27 cellular contexts compared by ENCODE assay signal in the genomic region with DNA sequence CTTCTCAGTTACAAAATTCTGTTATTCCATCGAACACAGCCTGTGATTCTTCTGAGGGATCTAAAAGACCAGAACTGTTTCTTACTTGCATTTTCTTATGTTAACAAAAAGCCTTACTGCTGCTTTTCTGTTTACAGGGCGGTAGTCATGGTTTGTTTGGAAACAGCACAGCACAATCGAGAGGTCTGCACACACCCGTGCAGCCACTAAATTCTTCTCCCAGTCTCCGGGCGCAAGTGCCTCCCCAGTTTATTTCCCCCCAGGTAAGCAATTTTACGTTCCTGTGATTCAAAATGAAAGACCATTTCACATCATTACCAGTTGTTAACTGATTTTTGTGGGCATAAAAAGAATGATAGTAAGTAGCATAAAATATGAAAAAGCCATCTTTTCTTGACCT.
DNase-seq lines count a peak whose midpoint lies in the region; ATAC-seq and TF ChIP-seq lines count a peak whose summit lies in the region.
"Had no signal": no experiment of that assay in that cellular context is flagged by ENCODE, and none has a peak within 500 bp of the region (broad histone marks: within the 10 kb centered on the region; RNA-seq: fewer than 3 reads in every experiment).

No MANE protein-coding gene starts in this region.

- no peak for TF ChIP-seq POLR2A in breast epithelium (IDR thresholded peaks at IDR 0.05)

- no peak for DNase-seq in activated CD4-positive, alpha-beta T cell treated with anti-CD3 and anti-CD28 coated beads, Interleukin-2, amount 10 ng/mL, durations not matched to agents 7 days and 5 days
- DNase-seq in activated CD4-positive, alpha-beta T cell treated with anti-CD3 and anti-CD28 coated beads for 4 hours: no peak
- peak in 1 of 3 donors; percentile 27 for DNase-seq in CD4-positive, CD25-positive, alpha-beta regulatory T cell
- DNase-seq in activated CD8-positive, alpha-beta T cell treated with anti-CD3 and anti-CD28 coated beads for 36 hours: no peak
- DNase-seq in effector memory CD8-positive, alpha-beta T cell: no peak
- no peak for DNase-seq in breast epithelium (ENCODE audit: low spot score in 2 of 2)
- DNase-seq: 8988T; activated CD4-positive, CD25-positive, alpha-beta regulatory T cell treated with anti-CD3 and anti-CD28 coated beads, Interleukin-2, amount 50 U/mL, for 72 hours; activated gamma-delta T cell; aorta; cortex of kidney; esophagus squamous epithelium; foreskin melanocyte; Kasumi-1; lower lobe of right lung; NCI-H1436 treated with DMSO at 0.1 percent for 48 hours; NCI-H446; NCI-H82; spleen; stimulated activated CD4-positive, alpha-beta T cell treated with anti-CD3 and anti-CD28 coated beads, Interleukin-4, amount 100 ng/mL, for 1 hour; stimulated activated naive B cell treated with anti-CD40 and anti-IgM and Interleukin-4, amounts not matched to agents 10 μg/mL and 1 μg/mL and 100 μg/mL, for 72 hours had no signal

- ATAC-seq in CD4-positive, CD25-positive, alpha-beta regulatory T cell (ENCODE audit: low read depth in 2 of 2): no peak
- ATAC-seq in activated CD8-positive, alpha-beta T cell treated with anti-CD3 and anti-CD28 coated beads for 36 hours: no peak
- ATAC-seq in effector memory CD8-positive, alpha-beta T cell (replicated peaks): no peak
- ATAC-seq in GM18517 (IDR thresholded peaks at IDR 0.05; ENCODE audit: unreplicated experiment) (no peak), HG03571 (IDR thresholded peaks at IDR 0.05; ENCODE audit: unreplicated experiment) (no peak)
- ATAC-seq: lower lobe of right lung; stimulated activated naive B cell treated with anti-CD40 and anti-IgM and Interleukin-4, amounts not matched to agents 10 μg/mL and 1 μg/mL and 100 μg/mL, for 72 hours had no signal

- peaks cover 52% of the 10 kb centered on the region for H3K4me1 ChIP-seq in CD4-positive, CD25-positive, alpha-beta regulatory T cell (ENCODE audit: control insufficient read depth, insufficient read depth, low read length, poor library complexity, severe bottlenecking)
- no peaks in the 10 kb centered on the region for H3K4me1 ChIP-seq in breast epithelium
- H3K4me1 ChIP-seq: lower lobe of right lung, parathyroid adenoma had no signal

- intact Hi-C loops in activated CD8-positive, alpha-beta T cell treated with anti-CD3 and anti-CD28 coated beads for 36 hours (cut with micrococcal nuclease): loop anchor here (10.0 kb wide), 1 partner anchor 59 kb away; the partner anchor contains the start of gene ADSL
- intact Hi-C loops in breast epithelium (cut with DNase I; ENCODE audit: low total_unique reads): no loop called here

- H3K36me3 Mint-ChIP-seq in activated CD4-positive, alpha-beta T cell treated with anti-CD3 and anti-CD28 coated beads, Interleukin-2, amount 10 ng/mL, durations not matched to agents 7 days and 5 days (ENCODE audit: low read depth): peaks cover 61% of the 10 kb centered on the region
- H3K36me3 Mint-ChIP-seq in CD4-positive, CD25-positive, alpha-beta regulatory T cell: peaks cover 56% of the 10 kb centered on the region
- peaks cover 37% of the 10 kb centered on the region for H3K36me3 Mint-ChIP-seq in activated CD8-positive, alpha-beta T cell treated with anti-CD3 and anti-CD28 coated beads for 36 hours (ENCODE audit: low read depth)
- H3K36me3 Mint-ChIP-seq in effector memory CD8-positive, alpha-beta T cell (ENCODE audit: insufficient read depth): peaks cover 43% of the 10 kb centered on the region

- peaks cover 53% of the 10 kb centered on the region for H3K4me1 Mint-ChIP-seq in activated CD4-positive, alpha-beta T cell treated with anti-CD3 and anti-CD28 coated beads, Interleukin-2, amount 10 ng/mL, durations not matched to agents 7 days and 5 days
- H3K4me1 Mint-ChIP-seq in CD4-positive, CD25-positive, alpha-beta regulatory T cell: peaks cover 41 to 66% (median 54%) of the 10 kb centered on the region in 4 donors
- H3K4me1 Mint-ChIP-seq in activated CD8-positive, alpha-beta T cell treated with anti-CD3 and anti-CD28 coated beads for 36 hours (ENCODE audit: low read depth): peaks cover 52% of the 10 kb centered on the region
- peaks cover 25 to 38% of the 10 kb centered on the region in 2 donors for H3K4me1 Mint-ChIP-seq in effector memory CD8-positive, alpha-beta T cell (ENCODE audit: low read depth in 2 of 2)

- POLR2A ChIA-PET in activated CD4-positive, alpha-beta T cell treated with anti-CD3 and anti-CD28 coated beads, Interleukin-2, amount 10 ng/mL, durations not matched to agents 7 days and 5 days (lab: Charles Lee): no interaction called here
- POLR2A ChIA-PET in activated CD8-positive, alpha-beta T cell treated with anti-CD3 and anti-CD28 coated beads for 36 hours (lab: Charles Lee): interaction anchor here (0.8 to 1.3 kb wide), 4 partner anchors 11 to 122 kb away, joined by 3 to 4 read pairs (median 3); no protein-coding TSS in a partner anchor

- H3K4me3 ChIP-seq in CD4-positive, CD25-positive, alpha-beta regulatory T cell (ENCODE audit: low read depth, low read length): peak overlapping the region; percentile 57
- H3K4me3 ChIP-seq in breast epithelium: no peak overlapping the region
- H3K4me3 ChIP-seq: cardiac muscle cell, esophagus squamous epithelium, lower lobe of right lung, right atrium auricular region, spleen had no signal

- H3K27me3 Mint-ChIP-seq in activated CD4-positive, alpha-beta T cell treated with anti-CD3 and anti-CD28 coated beads, Interleukin-2, amount 10 ng/mL, durations not matched to agents 7 days and 5 days: no peaks in the 10 kb centered on the region
- H3K27me3 Mint-ChIP-seq in CD4-positive, CD25-positive, alpha-beta regulatory T cell: no peaks in the 10 kb centered on the region
- no peaks in the 10 kb centered on the region for H3K27me3 Mint-ChIP-seq in activated CD8-positive, alpha-beta T cell treated with anti-CD3 and anti-CD28 coated beads for 36 hours
- H3K27me3 Mint-ChIP-seq in effector memory CD8-positive, alpha-beta T cell: no peaks in the 10 kb centered on the region
- H3K27me3 Mint-ChIP-seq: stimulated activated naive B cell treated with anti-CD40 and anti-IgM and Interleukin-4, amounts not matched to agents 10 μg/mL and 1 μg/mL and 100 μg/mL, for 72 hours had no signal

- H3K27ac ChIP-seq in CD4-positive, CD25-positive, alpha-beta regulatory T cell (ENCODE audit: insufficient read depth, low read length, poor library complexity, severe bottlenecking): peak overlapping the region; percentile 56
- H3K27ac ChIP-seq in breast epithelium: no peak overlapping the region
- H3K27ac ChIP-seq: esophagus squamous epithelium, lower lobe of right lung, parathyroid adenoma, right atrium auricular region, RWPE1, spleen had no signal

- H3K27me3 ChIP-seq in CD4-positive, CD25-positive, alpha-beta regulatory T cell (ENCODE audit: control insufficient read depth, insufficient read depth, low read length): no peaks in the 10 kb centered on the region
- H3K27me3 ChIP-seq in breast epithelium: no peaks in the 10 kb centered on the region
- H3K27me3 ChIP-seq: cardiac muscle cell, esophagus squamous epithelium, right atrium auricular region, spleen had no signal

- H3K4me3 Mint-ChIP-seq in activated CD4-positive, alpha-beta T cell treated with anti-CD3 and anti-CD28 coated beads, Interleukin-2, amount 10 ng/mL, durations not matched to agents 7 days and 5 days: no peak overlapping the region
- peak overlapping the region in 2 of 4 donors; percentile 26 to 39 for H3K4me3 Mint-ChIP-seq in CD4-positive, CD25-positive, alpha-beta regulatory T cell
- H3K4me3 Mint-ChIP-seq in activated CD8-positive, alpha-beta T cell treated with anti-CD3 and anti-CD28 coated beads for 36 hours: no peak overlapping the region
- no peak overlapping the region for H3K4me3 Mint-ChIP-seq in effector memory CD8-positive, alpha-beta T cell
- H3K4me3 Mint-ChIP-seq: stimulated activated naive B cell treated with anti-CD40 and anti-IgM and Interleukin-4, amounts not matched to agents 10 μg/mL and 1 μg/mL and 100 μg/mL, for 72 hours had no signal

- CTCF ChIA-PET in activated CD4-positive, alpha-beta T cell treated with anti-CD3 and anti-CD28 coated beads, Interleukin-2, amount 10 ng/mL, durations not matched to agents 7 days and 5 days (lab: Charles Lee): interaction anchor here (0.9 kb wide), 1 partner anchor 11 kb away, joined by 3 read pairs; no protein-coding TSS in a partner anchor
- CTCF ChIA-PET in activated CD8-positive, alpha-beta T cell treated with anti-CD3 and anti-CD28 coated beads for 36 hours (lab: Charles Lee): interaction anchor here (1.1 to 1.4 kb wide), 3 partner anchors 15 to 40 kb away, joined by 3 read pairs; no protein-coding TSS in a partner anchor

- H3K9me3 ChIP-seq in CD4-positive, CD25-positive, alpha-beta regulatory T cell (ENCODE audit: control insufficient read depth in 2 of 2, low read length in 2 of 2): no peaks in the 10 kb centered on the region
- no peaks in the 10 kb centered on the region for H3K9me3 ChIP-seq in breast epithelium
- H3K9me3 ChIP-seq: esophagus squamous epithelium, lower lobe of right lung, right atrium auricular region, spleen had no signal

- peak overlapping the region; percentile 42 for H3K27ac Mint-ChIP-seq in activated CD4-positive, alpha-beta T cell treated with anti-CD3 and anti-CD28 coated beads, Interleukin-2, amount 10 ng/mL, durations not matched to agents 7 days and 5 days
- H3K27ac Mint-ChIP-seq in CD4-positive, CD25-positive, alpha-beta regulatory T cell: peak overlapping the region; percentile 66 to 70 (median 70)
- H3K27ac Mint-ChIP-seq in activated CD8-positive, alpha-beta T cell treated with anti-CD3 and anti-CD28 coated beads for 36 hours: peak overlapping the region; percentile 63
- peak overlapping the region; percentile 49 to 98 for H3K27ac Mint-ChIP-seq in effector memory CD8-positive, alpha-beta T cell
- H3K27ac Mint-ChIP-seq: stimulated activated naive B cell treated with anti-CD40 and anti-IgM and Interleukin-4, amounts not matched to agents 10 μg/mL and 1 μg/mL and 100 μg/mL, for 72 hours had no signal

- H3K36me3 ChIP-seq in CD4-positive, CD25-positive, alpha-beta regulatory T cell (ENCODE audit: control insufficient read depth, insufficient read depth, low read length): peaks cover 59% of the 10 kb centered on the region
- H3K36me3 ChIP-seq in breast epithelium: no peaks in the 10 kb centered on the region

- no peak for TF ChIP-seq CTCF in activated CD8-positive, alpha-beta T cell treated with anti-CD3 and anti-CD28 coated beads for 36 hours (IDR thresholded peaks at IDR 0.05)
- no peak for TF ChIP-seq CTCF in breast epithelium (IDR thresholded peaks at IDR 0.05)

- no peaks in the 10 kb centered on the region for H3K9me3 Mint-ChIP-seq in activated CD4-positive, alpha-beta T cell treated with anti-CD3 and anti-CD28 coated beads, Interleukin-2, amount 10 ng/mL, durations not matched to agents 7 days and 5 days
- H3K9me3 Mint-ChIP-seq in CD4-positive, CD25-positive, alpha-beta regulatory T cell: no peaks in the 10 kb centered on the region
- H3K9me3 Mint-ChIP-seq in activated CD8-positive, alpha-beta T cell treated with anti-CD3 and anti-CD28 coated beads for 36 hours: no peaks in the 10 kb centered on the region
- H3K9me3 Mint-ChIP-seq in effector memory CD8-positive, alpha-beta T cell: no peaks in the 10 kb centered on the region
- H3K9me3 Mint-ChIP-seq: stimulated activated naive B cell treated with anti-CD40 and anti-IgM and Interleukin-4, amounts not matched to agents 10 μg/mL and 1 μg/mL and 100 μg/mL, for 72 hours had no signal
